Comparison of ENCODE assay signal across 23 cellular contexts in the genomic region with DNA sequence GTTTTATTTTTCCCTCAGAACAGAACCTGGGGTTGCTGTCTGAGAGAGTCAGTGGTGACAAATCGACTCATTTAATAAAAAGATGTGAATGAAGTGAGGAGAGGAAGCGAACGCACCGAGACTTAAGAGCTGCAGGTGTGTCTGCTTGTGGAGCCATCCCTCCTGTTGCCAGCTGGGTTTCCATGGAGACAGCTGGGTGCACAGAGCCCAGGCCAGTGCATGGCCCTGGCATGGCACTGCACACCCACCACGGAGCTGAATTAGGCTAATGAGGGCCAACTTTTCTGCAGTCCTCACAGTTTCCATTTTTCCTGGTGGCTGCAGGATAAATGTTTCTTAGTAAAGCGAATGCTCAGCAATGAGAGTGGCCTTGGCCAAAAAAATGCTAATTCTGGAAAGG.
"Had no signal": no experiment of that assay in that cellular context is flagged by ENCODE, and none has a peak within 500 bp of the region (broad histone marks: within the 10 kb centered on the region; RNA-seq: fewer than 3 reads in every experiment).

No MANE protein-coding gene starts in this region.

- H3K36me3 ChIP-seq: cardiac muscle cell, left lung, right lobe of liver, transverse colon, vagina, WERI-Rb-1 had no signal

- DNase-seq: activated CD4-positive, alpha-beta T cell treated with anti-CD3 and anti-CD28 coated beads, Interleukin-2, amount 50 U/mL, for 1 hour; activated CD4-positive, CD25-positive, alpha-beta regulatory T cell treated with anti-CD3 and anti-CD28 coated beads, Interleukin-2, amount 50 U/mL, for 72 hours; activated CD8-positive, alpha-beta T cell treated with anti-CD3 and anti-CD28 coated beads, Interleukin-2, amount 10 ng/mL, durations not matched to agents 7 days and 5 days; activated gamma-delta T cell; activated naive CD4-positive, alpha-beta T cell treated with anti-CD3 and anti-CD28 coated beads, Interleukin-2, amount 50 U/mL, for 16 hours; activated naive CD8-positive, alpha-beta T cell treated with anti-CD3 and anti-CD28 coated beads, Interleukin-2, amount 50 U/mL, for 24 hours; body of pancreas; effector CD8-positive, alpha-beta T cell; foreskin melanocyte; glutamatergic neuron; immature natural killer cell; left lung; naive B cell; right lobe of liver; stimulated activated CD4-positive, alpha-beta T cell treated with anti-CD3 and anti-CD28 coated beads, Interleukin-15, amount 100 ng/mL, for 24 hours; stimulated activated naive B cell treated with anti-CD40 and anti-IgM and Interleukin-4, amounts not matched to agents 10 μg/mL and 1 μg/mL and 100 μg/mL, for 72 hours; transverse colon; WERI-Rb-1 had no signal

- H3K4me2 ChIP-seq: hepatocyte had no signal

- H3K27me3 ChIP-seq: body of pancreas, cardiac muscle cell, hepatocyte, left lung, right lobe of liver, transverse colon, vagina had no signal

- H2AFZ ChIP-seq: hepatocyte had no signal

- H3K4me3 ChIP-seq: body of pancreas, cardiac muscle cell, hepatocyte, left lung, lung, right lobe of liver, skin epidermis, transverse colon, vagina had no signal

- ATAC-seq: activated CD8-positive, alpha-beta T cell treated with anti-CD3 and anti-CD28 coated beads, Interleukin-2, amount 10 ng/mL, durations not matched to agents 7 days and 5 days; activated naive CD8-positive, alpha-beta T cell treated with anti-CD3 and anti-CD28 coated beads, Interleukin-2, amount 50 U/mL, for 24 hours; body of pancreas; left lung; right lobe of liver; stimulated activated naive B cell treated with anti-CD40 and anti-IgM and Interleukin-4, amounts not matched to agents 10 μg/mL and 1 μg/mL and 100 μg/mL, for 72 hours had no signal

- H3K9me3 ChIP-seq: body of pancreas, left lung, right lobe of liver, transverse colon, vagina had no signal

- H3K4me1 ChIP-seq: body of pancreas, left lung, transverse colon, vagina had no signal

- H3K27ac ChIP-seq: body of pancreas, cardiac muscle cell, hepatocyte, left lung, right lobe of liver, skin epidermis, transverse colon, vagina, WERI-Rb-1 had no signal

- H3K79me2 ChIP-seq: hepatocyte had no signal
